Comparison of ENCODE assay signal across 8 cellular contexts in genomic region chr2:23351388-23352141, GRCh38. TPM values are rescaled to one million over a fixed set of nuclear protein-coding genes. Genes with fewer than 3 reads are reported as not detected.
DNase-seq lines count a peak whose midpoint lies in the region; ATAC-seq, FAIRE-seq and TF ChIP-seq lines count a peak whose summit lies in the region.

No MANE protein-coding gene starts in this region.

- H3K27ac ChIP-seq in GM12878 (ENCODE audit: control insufficient read depth, insufficient read depth) (no peak overlapping the region), iPS-20b (ENCODE audit: low read length) (no peak overlapping the region), skeletal muscle tissue (ENCODE audit: low read depth, low read length) (peak overlapping the region; percentile 47)

- H3K9me3 ChIP-seq in GM12878 (replicated peaks; ENCODE audit: control insufficient read depth, insufficient read depth, low read length) (no peaks in the 10 kb centered on the region), iPS-20b (ENCODE audit: insufficient read depth, low read depth, low read length) (no peaks in the 10 kb centered on the region), skeletal muscle tissue (ENCODE audit: control insufficient read depth in 3 of 3, low read length in 3 of 3) (no peaks in the 10 kb centered on the region)

- peak; percentile 79 to 92 (median 83) for TF ChIP-seq CTCF in GM12878 (IDR thresholded peaks at IDR 0.05 in 2 of 3, conservative IDR thresholded peaks at IDR 0.05 in 1 of 3; ENCODE audit: control insufficient read depth in 2 of 3, extremely low read depth in 1 of 3, insufficient read depth in 1 of 3, low read depth in 3 of 3, low read length in 3 of 3)

- DNase-seq in DMS53 treated with DMSO at 0.1 percent for 48 hours (lab: John Stamatoyannopoulos, UW; ENCODE audit: unreplicated experiment) = peak; percentile 7
- no peak for DNase-seq in GM12878 (ENCODE audit: low read depth, low spot score)
- DNase-seq in DMS79 (lab: John Stamatoyannopoulos, UW) = no peak

- ATAC-seq in GM21381 (IDR thresholded peaks at IDR 0.05; ENCODE audit: unreplicated experiment) (peak; percentile 96), HG03575 (IDR thresholded peaks at IDR 0.05; ENCODE audit: extremely low read depth, insufficient number of reproducible peaks, low FRiP score, unreplicated experiment) (peak; percentile 53), SK-N-SH treated with all-trans-retinoic acid at 6 μM for 48 hours (peak; percentile 99), GM12878 (peak; percentile 99)

- peak; percentile 69 for TF ChIP-seq RAD21 in GM12878 (IDR thresholded peaks at IDR 0.05; ENCODE audit: insufficient read depth, low read depth, low read length)

- RAD21 ChIA-PET in GM12878 (lab: Charles Lee; ENCODE audit: unreplicated experiment) = no interaction called here

- SMC1A ChIA-PET in GM12878 (lab: Charles Lee; ENCODE audit: uncharacterized antibody, unreplicated experiment) = interaction anchor here (0.6 to 1.1 kb wide), 3 partner anchors 11 to 447 kb away, joined by 3 to 4 read pairs (median 3); no protein-coding TSS in a partner anchor

- H3K79me2 ChIP-seq in GM12878 (ENCODE audit: control insufficient read depth, insufficient read depth, low read length) = no peaks in the 10 kb centered on the region

- no peak overlapping the region for H3K9ac ChIP-seq in GM12878 (ENCODE audit: control insufficient read depth, insufficient read depth, low read length)
- H3K9ac ChIP-seq in iPS-20b (ENCODE audit: low read depth, low read length) = no peak overlapping the region
- peak overlapping the region; percentile 16 to 66 (median 57) for H3K9ac ChIP-seq in skeletal muscle tissue (ENCODE audit: low read depth in 1 of 3, low read length in 3 of 3)

- CTCF ChIA-PET in GM12878 (lab: Yijun Ruan, JAX) = interaction anchor here (0.6 to 2.7 kb wide), 9 partner anchors 9 to 152 kb away, joined by 3 to 10 read pairs (median 6); no protein-coding TSS in a partner anchor

- peak overlapping the region; percentile 75 for H2AFZ ChIP-seq in GM12878 (ENCODE audit: control insufficient read depth, low read depth, low read length)

- H3K27me3 ChIP-seq in GM12878 (replicated peaks in 1 of 2; ENCODE audit: control insufficient read depth in 2 of 2, insufficient read depth in 2 of 2, low read length in 1 of 2) = no peaks in the 10 kb centered on the region
- peaks cover 24% of the 10 kb centered on the region for H3K27me3 ChIP-seq in iPS-20b (ENCODE audit: insufficient read depth, low read length)
- H3K27me3 ChIP-seq in skeletal muscle tissue (ENCODE audit: control insufficient read depth in 3 of 3, insufficient read depth in 3 of 3, low read length in 3 of 3) = peaks cover 0 to 13% (median 9%) of the 10 kb centered on the region in 3 donors

- H3K36me3 ChIP-seq in GM12878 (ENCODE audit: control insufficient read depth in 2 of 2, insufficient read depth in 2 of 2, low read length in 1 of 2) = no peaks in the 10 kb centered on the region
- no peaks in the 10 kb centered on the region for H3K36me3 ChIP-seq in iPS-20b (ENCODE audit: insufficient read depth, low read depth, low read length)
- no peaks in the 10 kb centered on the region for H3K36me3 ChIP-seq in skeletal muscle tissue (ENCODE audit: control insufficient read depth in 3 of 3, insufficient read depth in 3 of 3, low read length in 3 of 3)

- BruUV-seq in GM12878 (replicated peaks; lab: Mats Ljungman, UMichigan) = no TSS peak

- peaks cover 11% of the 10 kb centered on the region for H3K4me1 ChIP-seq in GM12878 (ENCODE audit: control insufficient read depth, insufficient read depth, low read length)
- H3K4me1 ChIP-seq in iPS-20b (ENCODE audit: insufficient read depth, low read length) = no peaks in the 10 kb centered on the region
- peaks cover 14 to 20% (median 17%) of the 10 kb centered on the region in 3 donors for H3K4me1 ChIP-seq in skeletal muscle tissue (ENCODE audit: control insufficient read depth in 3 of 3, insufficient read depth in 3 of 3, low read length in 3 of 3)

- peak overlapping the region; percentile 15; the same call in 1 of the 2 replicates for H3K4me2 ChIP-seq in GM12878 (ENCODE audit: control insufficient read depth, insufficient read depth)

- H3K4me3 ChIP-seq in GM12878 (no peak overlapping the region), iPS-20b (ENCODE audit: low read length) (peak overlapping the region; percentile 28; the same call in 1 of the 2 replicates), skeletal muscle tissue (ENCODE audit: low read length in 3 of 3) (peak overlapping the region; percentile 15 to 60 (median 30))

- POLR2A ChIA-PET in GM12878 (lab: Charles Lee) = interaction anchor here (0.6 kb wide), 1 partner anchor 9 kb away, joined by 3 read pairs; no protein-coding TSS in a partner anchor

- no peak for TF ChIP-seq POLR2A in GM12878 (IDR thresholded peaks at IDR 0.05; ENCODE audit: low read depth, low read length)

- peak; percentile 80 for FAIRE-seq in GM12878 (lab: Jason Lieb, UNC)

- intact Hi-C loops in GM12878 (cut with micrococcal nuclease; ENCODE audit: unreplicated experiment) = no loop called here

- H4K20me1 ChIP-seq in GM12878 (ENCODE audit: control insufficient read depth, insufficient read depth) = no peaks in the 10 kb centered on the region

- TF ChIP-seq EP300 in GM12878 (IDR thresholded peaks at IDR 0.05; ENCODE audit: borderline replicate concordance in 1 of 2, control insufficient read depth in 1 of 2, low read depth in 2 of 2, low read length in 2 of 2) = no peak

- in situ Hi-C loops in GM12878 (cut with MboI) = no loop called here

- 26% methylated on average over 33 of the region's 37 CpGs for WGBS in GM12878 (ENCODE audit: insufficient coverage, insufficient replicate concordance, low lambda C conversion rate, missing lambda C conversion rate)

TF ChIP-seq in SK-N-SH treated with all-trans-retinoic acid at 6 μM for 48 hours, 23 proteins besides CTCF, POLR2A, EP300 and RAD21 (continues in another document):
- TF ChIP-seq GLIS3 (CRISPR knock-in tag; IDR thresholded peaks at IDR 0.05) = no peak
- TF ChIP-seq PPARA (CRISPR knock-in tag; IDR thresholded peaks at IDR 0.05; ENCODE audit: borderline replicate concordance) = no peak
- no peak for TF ChIP-seq ZNF8 (CRISPR knock-in tag; IDR thresholded peaks at IDR 0.05)
- no peak for TF ChIP-seq RARB (CRISPR knock-in tag; IDR thresholded peaks at IDR 0.05)
- TF ChIP-seq CSRNP3 (CRISPR knock-in tag; IDR thresholded peaks at IDR 0.05) = no peak
- no peak for TF ChIP-seq TCF4 (CRISPR knock-in tag; IDR thresholded peaks at IDR 0.05; ENCODE audit: borderline replicate concordance)
- TF ChIP-seq ZFP30 (CRISPR knock-in tag; IDR thresholded peaks at IDR 0.05) = no peak
- TF ChIP-seq ZNF565 (CRISPR knock-in tag; conservative IDR thresholded peaks at IDR 0.05; ENCODE audit: low read depth) = no peak

TF ChIP-seq in GM12878, 131 proteins besides CTCF, POLR2A, EP300 and RAD21 (continues in another document):
- TF ChIP-seq ASH2L (IDR thresholded peaks at IDR 0.05; ENCODE audit: borderline replicate concordance, low read depth) = no peak
- peak; percentile 74 for TF ChIP-seq YY1 (IDR thresholded peaks at IDR 0.05; ENCODE audit: low read depth, low read length)
- no peak for TF ChIP-seq POU2F2 (IDR thresholded peaks at IDR 0.05; ENCODE audit: borderline replicate concordance, low read depth, low read length)
- 0 out of 2 replicates have a peak, but pooled peaks have one; percentile 10 for TF ChIP-seq BCL11A (IDR thresholded peaks at IDR 0.05; ENCODE audit: low read depth, low read length)
- TF ChIP-seq SMC3 (IDR thresholded peaks at IDR 0.05; ENCODE audit: borderline replicate concordance, low read length) = peak; percentile 55

RNA-seq across cellular contexts. Expression of gene KLHL29, which starts 33.4 kb away (rescaled TPM):
- total RNA-seq in GM12878 (2013; cell fraction: nucleolus; rRNA removed) = 30.8 and 36.8 TPM in 2 replicates
- total RNA-seq in GM12878 (2014; rRNA removed) (8.5 and 9.8 TPM in 2 replicates), GM12878 (2014; rRNA removed; fragmentation: Illumina TruSeq; extraction: Trizol) (6.3 and 6.9 TPM in 2 replicates), GM12878 (2021) (17.9 and 19.5 TPM in 2 replicates), skeletal muscle tissue (3.7 TPM)
- polyA plus RNA-seq in GM12878 (2011; ENCODE audit: low read depth) = 3.9 TPM
- polyA plus RNA-seq in GM12878 (2011; rRNA removed) (4.3 and 5.3 TPM in 2 replicates), GM12878 (2014; fragmentation: Illumina TruSeq; extraction: Trizol) (5.7 and 9.5 TPM in 2 replicates), GM12878 (2014; fragmentation: Nextera tagmentation; extraction: Ambion mirVana) (1 to 10 TPM; 1.4 to 2.2 TPM), GM12878 (2014; rRNA removed) (16.1 and 19.4 TPM in 2 replicates), GM12878 (2016; fragmentation: Nextera tagmentation; extraction: Ambion mirVana) (1 to 10 TPM; 2.5 to 2.7 TPM)
- polyA plus RNA-seq in GM12878 (2011; cell fraction: cytosol; rRNA removed) = 5.4 and 7.7 TPM in 2 replicates
- polyA plus RNA-seq in GM12878 (2011; cell fraction: nucleus; rRNA removed) = 33.8 and 54.4 TPM in 2 replicates
- 5.1 and 6.7 TPM in 2 replicates for polyA plus RNA-seq in GM12878 (2012)
- polyA minus RNA-seq in GM12878 (2011; rRNA and poly(A)+ RNA removed) = 5.6 and 8.7 TPM in 2 replicates
- polyA minus RNA-seq in GM12878 (2011; cell fraction: cytosol; rRNA and poly(A)+ RNA removed) = 3.3 and 5.0 TPM in 2 replicates
- 7.9 and 19.0 TPM in 2 replicates for polyA minus RNA-seq in GM12878 (2011; cell fraction: nucleus; rRNA and poly(A)+ RNA removed)

Comparison
In these comparisons a context has a peak if more than half of its experiments do, and no peak if none do; other contexts are left out.
1. H3K9ac ChIP-seq: peak in skeletal muscle tissue (3 of 3); none in GM12878 (single experiment) and iPS-20b (single experiment).
2. Peak in every context shown above with its lines, with median percentiles within 50 percentile points of each other: ATAC-seq.